In genomic region chr5:73447234-73448071, GRCh38 we compare ENCODE assay signal across 8 cellular contexts. TPM values are rescaled to one million over a fixed set of nuclear protein-coding genes. Genes with fewer than 3 reads are reported as not detected.
DNase-seq lines count a peak whose midpoint lies in the region; ATAC-seq and TF ChIP-seq lines count a peak whose summit lies in the region.

No MANE protein-coding gene starts in this region.

- no peaks in the 10 kb centered on the region for H3K36me3 Mint-ChIP-seq in immature natural killer cell
- no peaks in the 10 kb centered on the region for H3K36me3 Mint-ChIP-seq in stimulated activated memory B cell treated with anti-CD40 and anti-IgM and Interleukin-4, amounts not matched to agents 10 μg/mL and 1 μg/mL and 100 μg/mL, for 72 hours

- H3K36me3 ChIP-seq in HEK293 (ENCODE audit: control insufficient read depth in 2 of 2, insufficient read depth in 1 of 2, low read length in 2 of 2), result peaks cover 0 to 11% of the 10 kb centered on the region in 2 experiments; a peak in 1 of 3 replicates

- in situ Hi-C loops in astrocyte of the cerebellum (cut with HindIII; ENCODE audit: low sequenced_read_pairs), result loop anchor here (25.0 kb wide), 2 partner anchors 135 to 535 kb away; no protein-coding TSS in a partner anchor

- H3K9me3 Mint-ChIP-seq in immature natural killer cell, result peaks cover 0 to 31% (median 11%) of the 10 kb centered on the region in 6 donors
- H3K9me3 Mint-ChIP-seq in stimulated activated memory B cell treated with anti-CD40 and anti-IgM and Interleukin-4, amounts not matched to agents 10 μg/mL and 1 μg/mL and 100 μg/mL, for 72 hours, result no peaks in the 10 kb centered on the region

- TF ChIP-seq CTCF in HEK293 (tag by site-specific recombination; IDR thresholded peaks at IDR 0.05), result peak; percentile 25; the same call in 1 of the 2 replicates
- TF ChIP-seq CTCF in astrocyte of the cerebellum (IDR thresholded peaks at IDR 0.05; ENCODE audit: low read depth, low read length, missing control alignments), result no peak

- POLR2A ChIA-PET in HEK293 (lab: Yijun Ruan, JAX), result interaction anchor here (0.6 to 1.8 kb wide), 5 partner anchors 93 to 526 kb away, joined by 3 to 50 read pairs (median 4); no protein-coding TSS in a partner anchor

- CTCF ChIA-PET in HEK293 (lab: Yijun Ruan, JAX), result interaction anchor here (0.9 to 5.1 kb wide), 3 partner anchors 158 to 363 kb away, joined by 3 to 56 read pairs (median 3); no protein-coding TSS in a partner anchor

- H3K4me1 ChIP-seq in HEK293 (ENCODE audit: control insufficient read depth, insufficient read depth, low read length), result peaks cover 18% of the 10 kb centered on the region

- peak overlapping the region; percentile 98 for H3K27ac ChIP-seq in HEK293 (ENCODE audit: extremely low read depth, low read depth, low read length)

- peak overlapping the region in 5 of 6 donors; percentile 51 to 85 (median 59) for H3K27ac Mint-ChIP-seq in immature natural killer cell
- H3K27ac Mint-ChIP-seq in stimulated activated memory B cell treated with anti-CD40 and anti-IgM and Interleukin-4, amounts not matched to agents 10 μg/mL and 1 μg/mL and 100 μg/mL, for 72 hours, result peak overlapping the region; percentile 32

- DNase-seq in D341Med (ENCODE audit: low spot score), result peak; percentile 76
- DNase-seq in RKO (ENCODE audit: low spot score), result peak; percentile 59
- no peak for DNase-seq in astrocyte of the cerebellum (ENCODE audit: low read depth)
- peak; percentile 39 to 58 (median 52) for DNase-seq in immature natural killer cell
- DNase-seq in hepatic stellate cell (ENCODE audit: low spot score), result no peak

- H3K4me1 Mint-ChIP-seq in immature natural killer cell, result peaks cover 23 to 24% of the 10 kb centered on the region in 2 donors
- H3K4me1 Mint-ChIP-seq in stimulated activated memory B cell treated with anti-CD40 and anti-IgM and Interleukin-4, amounts not matched to agents 10 μg/mL and 1 μg/mL and 100 μg/mL, for 72 hours, result peaks cover 14% of the 10 kb centered on the region

- peaks cover 66 to 72% (median 68%) of the 10 kb centered on the region in 3 donors for H3K27me3 Mint-ChIP-seq in immature natural killer cell (ENCODE audit: low read depth in 3 of 3)
- peaks cover 52% of the 10 kb centered on the region for H3K27me3 Mint-ChIP-seq in stimulated activated memory B cell treated with anti-CD40 and anti-IgM and Interleukin-4, amounts not matched to agents 10 μg/mL and 1 μg/mL and 100 μg/mL, for 72 hours

- no peaks in the 10 kb centered on the region for H3K9me3 ChIP-seq in HEK293 (ENCODE audit: control insufficient read depth, insufficient read depth, low read depth, low read length)

- peak; percentile 59 for ATAC-seq in stimulated activated memory B cell treated with anti-CD40 and anti-IgM and Interleukin-4, amounts not matched to agents 10 μg/mL and 1 μg/mL and 100 μg/mL, for 72 hours
- no peak for ATAC-seq in HG03342 (IDR thresholded peaks at IDR 0.05; ENCODE audit: unreplicated experiment)

- H3K4me3 Mint-ChIP-seq in immature natural killer cell, result peak overlapping the region; percentile 88 to 92 (median 91)
- peak overlapping the region; percentile 86 for H3K4me3 Mint-ChIP-seq in stimulated activated memory B cell treated with anti-CD40 and anti-IgM and Interleukin-4, amounts not matched to agents 10 μg/mL and 1 μg/mL and 100 μg/mL, for 72 hours

- H3K4me3 ChIP-seq in HEK293 (ENCODE audit: low read depth, low read length) (peak overlapping the region; percentile 78), astrocyte of the cerebellum (ENCODE audit: low read depth, low read length) (peak overlapping the region; percentile 70)

TF ChIP-seq in HEK293, 187 proteins besides CTCF, POLR2A, EP300 and RAD21 (continues in another document):
- TF ChIP-seq ZFHX2 (tag by site-specific recombination; conservative IDR thresholded peaks at IDR 0.05) (0 out of 2 replicates have a peak, but pooled peaks have one; percentile 4), ZEB2 (tag by site-specific recombination; IDR thresholded peaks at IDR 0.05) (peak; percentile 57), ZBTB20 (tag by site-specific recombination; IDR thresholded peaks at IDR 0.05) (peak; percentile 73; the same call in 1 of the 2 replicates), ZBTB11 (tag by site-specific recombination; conservative IDR thresholded peaks at IDR 0.05; ENCODE audit: low read depth) (0 out of 2 replicates have a peak, but pooled peaks have one; percentile 32), ZBTB8A (tag by site-specific recombination; IDR thresholded peaks at IDR 0.05) (0 out of 2 replicates have a peak, but pooled peaks have one; percentile 43), ZNF2 (tag by site-specific recombination; IDR thresholded peaks at IDR 0.05) (0 out of 2 replicates have a peak, but pooled peaks have one; percentile 20), YY1 (tag by site-specific recombination; IDR thresholded peaks at IDR 0.05) (0 out of 2 replicates have a peak, but pooled peaks have one; percentile 14), GLIS2 (tag by site-specific recombination; IDR thresholded peaks at IDR 0.05) (peak; percentile 34; the same call in 1 of the 2 replicates), INSM2 (tag by site-specific recombination; IDR thresholded peaks at IDR 0.05) (no peak), ZNF341 (tag by site-specific recombination; IDR thresholded peaks at IDR 0.05; ENCODE audit: low read depth) (peak; percentile 91), ZBTB26 (tag by site-specific recombination; optimal IDR thresholded peaks at IDR 0.05) (peak; percentile 45), ZNF335 (tag by site-specific recombination; conservative IDR thresholded peaks at IDR 0.05) (0 out of 2 replicates have a peak, but pooled peaks have one; percentile 7), ZNF600 (tag by site-specific recombination; IDR thresholded peaks at IDR 0.05) (peak; percentile 73), ZNF692 (tag by site-specific recombination; IDR thresholded peaks at IDR 0.05) (no peak)

RNA-seq across cellular contexts. Expression of gene FOXD1, which starts 1.1 kb away (rescaled TPM):
- polyA plus RNA-seq in immature natural killer cell, result not detected

RNA-seq across cellular contexts. Expression of gene BTF3, which starts 50.8 kb away (rescaled TPM):
- polyA plus RNA-seq in immature natural killer cell, result 100 to 1,000 TPM; 483 to 591 (median 494) TPM

Comparison
In these comparisons a context has a peak if more than half of its experiments do, and no peak if none do; other contexts are left out.
1. DNase-seq: peak in D341Med (single experiment), RKO (single experiment) and immature natural killer cell (3 of 3); none in astrocyte of the cerebellum (single experiment) and hepatic stellate cell (single experiment).